Comparison of ENCODE assay signal across 10 cellular contexts in the genomic region with DNA sequence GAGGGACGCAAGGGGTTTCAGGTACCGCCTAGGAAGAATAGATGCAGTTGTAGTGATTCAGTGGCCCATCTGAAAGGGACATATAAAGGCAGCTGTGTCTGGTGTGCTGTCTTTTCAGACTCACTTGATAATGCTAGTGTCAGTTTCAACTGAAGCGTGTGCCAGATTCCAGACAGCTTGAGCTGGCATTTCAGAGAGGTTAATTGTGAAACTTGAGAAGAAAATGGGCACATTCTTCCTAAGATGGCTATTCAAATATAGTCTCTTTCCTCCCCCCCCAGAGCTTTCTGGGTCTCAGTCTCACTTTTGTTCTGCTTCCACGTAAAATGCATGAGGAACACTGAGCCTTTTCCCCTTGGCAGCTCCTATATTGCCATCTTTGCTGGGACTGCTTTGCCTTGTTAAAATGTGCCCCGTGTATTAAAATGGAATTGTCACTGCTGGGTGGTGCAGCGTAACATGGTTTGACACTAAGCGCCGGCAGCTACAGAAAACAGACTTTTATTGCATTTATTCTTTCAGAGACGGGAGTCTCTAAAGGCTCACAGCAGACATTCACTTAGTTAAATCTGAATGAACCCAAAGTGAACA.
DNase-seq lines count a peak whose midpoint lies in the region; ATAC-seq and TF ChIP-seq lines count a peak whose summit lies in the region.
"Had no signal": no experiment of that assay in that cellular context is flagged by ENCODE, and none has a peak within 500 bp of the region (broad histone marks: within the 10 kb centered on the region; RNA-seq: fewer than 3 reads in every experiment).

No MANE protein-coding gene starts in this region.

- no peaks in the 10 kb centered on the region for H3K9me3 ChIP-seq in IMR-90 (ENCODE audit: control insufficient read depth, insufficient read depth, low read length)
- no peaks in the 10 kb centered on the region for H3K9me3 ChIP-seq in SK-N-SH
- H3K9me3 ChIP-seq in left ventricle myocardium inferior (replicated peaks): no peaks in the 10 kb centered on the region
- no peaks in the 10 kb centered on the region for H3K9me3 ChIP-seq in skeletal muscle tissue (ENCODE audit: control insufficient read depth in 3 of 3, low read length in 3 of 3)

- H3F3A ChIP-seq in SK-N-SH (replicated peaks; ENCODE audit: insufficient read depth): peaks cover 26% of the 10 kb centered on the region

- H3K9ac ChIP-seq in IMR-90 (ENCODE audit: low read depth, low read length) (0 out of 2 replicates have a peak overlapping the region, but pooled peaks have one; percentile 22), SK-N-SH (peak overlapping the region; percentile 41), skeletal muscle tissue (ENCODE audit: low read depth in 1 of 3, low read length in 3 of 3) (peak overlapping the region; percentile 29 to 73 (median 63))

- no peak for TF ChIP-seq POLR2A in IMR-90 (IDR thresholded peaks at IDR 0.05; ENCODE audit: low read depth, low read length)

- H3K9me1 ChIP-seq in IMR-90 (ENCODE audit: insufficient read depth, low read length): peaks cover 6% of the 10 kb centered on the region

- H3K27me3 ChIP-seq in IMR-90 (ENCODE audit: control insufficient read depth, insufficient read depth, low read length): no peaks in the 10 kb centered on the region
- H3K27me3 ChIP-seq in SK-N-SH (ENCODE audit: insufficient read depth): no peaks in the 10 kb centered on the region
- no peaks in the 10 kb centered on the region for H3K27me3 ChIP-seq in left ventricle myocardium inferior (ENCODE audit: low read depth)
- no peaks in the 10 kb centered on the region for H3K27me3 ChIP-seq in skeletal muscle tissue (ENCODE audit: control insufficient read depth in 3 of 3, insufficient read depth in 3 of 3, low read length in 3 of 3)

- peak overlapping the region; percentile 90 for H2BK5ac ChIP-seq in IMR-90 (ENCODE audit: low read depth, low read length, poor library complexity, severe bottlenecking)

- 89% methylated on average over 5 of the region's 9 CpGs; no CpG with 5 or more reads in 1 of the 2 experiments for WGBS in IMR-90 (ENCODE audit: extremely low coverage in 2 of 2, insufficient read length in 1 of 2), 2 experiments
- WGBS in SK-N-SH (ENCODE audit: low lambda C conversion rate): 56% methylated on average over 9 of the region's 9 CpGs

- no peak for TF ChIP-seq RAD21 in IMR-90 (IDR thresholded peaks at IDR 0.05; ENCODE audit: low read length)
- no peak for TF ChIP-seq RAD21 in SK-N-SH (IDR thresholded peaks at IDR 0.05; ENCODE audit: low read length)

- peak overlapping the region; percentile 83 for H4K91ac ChIP-seq in IMR-90 (ENCODE audit: insufficient read depth, low read depth, low read length)

- DNase-seq in IMR-90 (peak; percentile 21), SK-N-SH (peak; percentile 10), left ventricle myocardium inferior (no peak), NOMO-1 treated with dmso at 0.1 percent for 144 hours (lab: John Stamatoyannopoulos, UW; ENCODE audit: unreplicated experiment) (no peak), GM20000 (ENCODE audit: low spot score) (no peak)
- DNase-seq: activated naive CD8-positive, alpha-beta T cell treated with anti-CD3 and anti-CD28 coated beads, Interleukin-2, amount 10 ng/mL, durations not matched to agents 7 days and 5 days had no signal

- H4K20me1 ChIP-seq in IMR-90 (ENCODE audit: insufficient read depth, low read length): no peaks in the 10 kb centered on the region
- no peaks in the 10 kb centered on the region for H4K20me1 ChIP-seq in SK-N-SH (ENCODE audit: insufficient read depth)

- H3K4me3 ChIP-seq in IMR-90 (ENCODE audit: insufficient read depth, low read depth, low read length): no peak overlapping the region
- H3K4me3 ChIP-seq in SK-N-SH (ENCODE audit: low read depth in 2 of 2, low read length in 1 of 2): no peak overlapping the region
- H3K4me3 ChIP-seq in left ventricle myocardium inferior: peak overlapping the region; percentile 32
- peak overlapping the region; percentile 6 to 58 (median 52) for H3K4me3 ChIP-seq in skeletal muscle tissue (ENCODE audit: low read length in 3 of 3)
- H3K4me3 ChIP-seq: SK-N-MC had no signal

- no peaks in the 10 kb centered on the region for H3K9me3 Mint-ChIP-seq in stimulated activated memory B cell treated with anti-CD40 and anti-IgM and Interleukin-4, amounts not matched to agents 10 μg/mL and 1 μg/mL and 100 μg/mL, for 72 hours
- H3K9me3 Mint-ChIP-seq: activated naive CD8-positive, alpha-beta T cell treated with anti-CD3 and anti-CD28 coated beads, Interleukin-2, amount 10 ng/mL, durations not matched to agents 7 days and 5 days had no signal

- H4K8ac ChIP-seq in IMR-90 (ENCODE audit: low read depth in 2 of 2, low read length in 2 of 2): peak overlapping the region; percentile 56 to 84; a peak in 3 of 4 replicates

- H3K27ac ChIP-seq in IMR-90 (ENCODE audit: insufficient read depth, low read length) (peak overlapping the region; percentile 65), SK-N-SH (ENCODE audit: low read depth in 2 of 2, low read length in 1 of 2) (peak overlapping the region; percentile 70 to 93), left ventricle myocardium inferior (replicated peaks) (peak overlapping the region; percentile 81), skeletal muscle tissue (ENCODE audit: low read depth, low read length) (peak overlapping the region; percentile 72)
- H3K27ac ChIP-seq: SK-N-MC had no signal

- H3K36me3 Mint-ChIP-seq in stimulated activated memory B cell treated with anti-CD40 and anti-IgM and Interleukin-4, amounts not matched to agents 10 μg/mL and 1 μg/mL and 100 μg/mL, for 72 hours: no peaks in the 10 kb centered on the region
- H3K36me3 Mint-ChIP-seq: activated naive CD8-positive, alpha-beta T cell treated with anti-CD3 and anti-CD28 coated beads, Interleukin-2, amount 10 ng/mL, durations not matched to agents 7 days and 5 days had no signal

- no peak overlapping the region for H3K27ac Mint-ChIP-seq in stimulated activated memory B cell treated with anti-CD40 and anti-IgM and Interleukin-4, amounts not matched to agents 10 μg/mL and 1 μg/mL and 100 μg/mL, for 72 hours
- H3K27ac Mint-ChIP-seq: activated naive CD8-positive, alpha-beta T cell treated with anti-CD3 and anti-CD28 coated beads, Interleukin-2, amount 10 ng/mL, durations not matched to agents 7 days and 5 days had no signal

- no peaks in the 10 kb centered on the region for H3K9me2 ChIP-seq in SK-N-SH

- CTCF ChIA-PET in IMR-90 (lab: Yijun Ruan, JAX): interaction anchor here (0.6 to 0.7 kb wide), 2 partner anchors 86 to 279 kb away, joined by 3 to 5 read pairs; no protein-coding TSS in a partner anchor
- CTCF ChIA-PET in SK-N-SH (lab: Yijun Ruan, JAX): interaction anchor here (0.8 to 1.6 kb wide), 5 partner anchors 16 to 843 kb away, joined by 3 to 4 read pairs (median 3); no protein-coding TSS in a partner anchor

- in situ Hi-C loops in IMR-90 (cut with MboI; ENCODE audit: low sequenced_read_pairs): loop anchor here (10.0 kb wide), 2 partner anchors 475 to 845 kb away; a partner anchor contains a TSS

- H3K23ac ChIP-seq in IMR-90 (ENCODE audit: low read depth, low read length): peak overlapping the region; percentile 90

- H3K79me1 ChIP-seq in IMR-90 (ENCODE audit: low read depth in 1 of 2, low read length in 2 of 2): peaks cover 8 to 19% of the 10 kb centered on the region in 2 experiments

- peak overlapping the region; percentile 92 for H4K5ac ChIP-seq in IMR-90 (ENCODE audit: low read depth, low read length)

- H3K4me3 Mint-ChIP-seq in stimulated activated memory B cell treated with anti-CD40 and anti-IgM and Interleukin-4, amounts not matched to agents 10 μg/mL and 1 μg/mL and 100 μg/mL, for 72 hours: no peak overlapping the region
- H3K4me3 Mint-ChIP-seq: activated naive CD8-positive, alpha-beta T cell treated with anti-CD3 and anti-CD28 coated beads, Interleukin-2, amount 10 ng/mL, durations not matched to agents 7 days and 5 days had no signal

- H2AK9ac ChIP-seq in IMR-90 (replicated peaks; ENCODE audit: low read depth, low read length, poor library complexity): peak overlapping the region; percentile 49

- peak overlapping the region; percentile 93 for H2BK120ac ChIP-seq in IMR-90 (ENCODE audit: low read depth, low read length)

- H3K4me1 Mint-ChIP-seq in stimulated activated memory B cell treated with anti-CD40 and anti-IgM and Interleukin-4, amounts not matched to agents 10 μg/mL and 1 μg/mL and 100 μg/mL, for 72 hours: no peaks in the 10 kb centered on the region
- H3K4me1 Mint-ChIP-seq: activated naive CD8-positive, alpha-beta T cell treated with anti-CD3 and anti-CD28 coated beads, Interleukin-2, amount 10 ng/mL, durations not matched to agents 7 days and 5 days had no signal

- H3K4ac ChIP-seq in IMR-90 (ENCODE audit: low read depth, low read length): peak overlapping the region; percentile 89

- H2AFZ ChIP-seq in IMR-90 (replicated peaks; ENCODE audit: low read length, poor library complexity) (no peak overlapping the region), SK-N-SH (ENCODE audit: low read depth) (no peak overlapping the region)

- H3K79me2 ChIP-seq in SK-N-SH (ENCODE audit: insufficient read depth): peaks cover 12% of the 10 kb centered on the region

- 0 out of 4 replicates have a peak, but pooled peaks of 1 of the 2 experiments have one; percentile 17 for TF ChIP-seq EP300 in SK-N-SH (IDR thresholded peaks at IDR 0.05; ENCODE audit: borderline replicate concordance in 1 of 2, low read depth in 1 of 2, low read length in 1 of 2)

- peak overlapping the region; percentile 67; the same call in 1 of the 3 replicates for H2BK15ac ChIP-seq in IMR-90 (ENCODE audit: low read depth, low read length)

- H3K18ac ChIP-seq in IMR-90 (ENCODE audit: low read depth, low read length): peak overlapping the region; percentile 92

- BruUV-seq in IMR-90 (replicated peaks; lab: Mats Ljungman, UMichigan): no TSS peak

- peak overlapping the region; percentile 90 for H3K14ac ChIP-seq in IMR-90 (replicated peaks; ENCODE audit: low read depth, low read length)

- intact Hi-C loops in IMR-90 (cut with micrococcal nuclease) (loop anchor here (5.0 to 10.0 kb wide), 3 partner anchors 135 to 905 kb away; no protein-coding TSS in a partner anchor), left ventricle myocardium inferior (cut with micrococcal nuclease) (loop anchor here (5.0 to 10.0 kb wide), 5 partner anchors 235 to 1095 kb away; a partner anchor contains a TSS)

- H3K4me2 ChIP-seq in IMR-90 (ENCODE audit: low read depth, low read length) (peak overlapping the region; percentile 72), SK-N-SH (peak overlapping the region; percentile 47)

- dilution Hi-C loops in IMR-90 (cut with HindIII; ENCODE audit: low sequenced_read_pairs, unreplicated experiment): no loop called here

- no peaks in the 10 kb centered on the region for H3K27me3 Mint-ChIP-seq in stimulated activated memory B cell treated with anti-CD40 and anti-IgM and Interleukin-4, amounts not matched to agents 10 μg/mL and 1 μg/mL and 100 μg/mL, for 72 hours

- peak overlapping the region; percentile 41 for H3K56ac ChIP-seq in IMR-90 (ENCODE audit: extremely low read depth, insufficient read depth, low read length)

- H2AK5ac ChIP-seq in IMR-90 (ENCODE audit: low read depth, low read length): peak overlapping the region; percentile 66

- ATAC-seq in IMR-90 (ENCODE audit: low read depth) (no peak), GM19023 (IDR thresholded peaks at IDR 0.05; ENCODE audit: unreplicated experiment) (no peak)
- no peak for ATAC-seq in stimulated activated memory B cell treated with anti-CD40 and anti-IgM and Interleukin-4, amounts not matched to agents 10 μg/mL and 1 μg/mL and 100 μg/mL, for 72 hours

- peaks cover 21% of the 10 kb centered on the region for H3K4me1 ChIP-seq in IMR-90 (ENCODE audit: control insufficient read depth, insufficient read depth, low read length)
- peaks cover 36 to 60% of the 10 kb centered on the region in 2 experiments for H3K4me1 ChIP-seq in SK-N-SH (ENCODE audit: control insufficient read depth in 1 of 2, insufficient read depth in 2 of 2, low read depth in 1 of 2, low read length in 1 of 2)
- H3K4me1 ChIP-seq in left ventricle myocardium inferior: peaks cover 64% of the 10 kb centered on the region
- peaks cover 12 to 21% (median 17%) of the 10 kb centered on the region in 3 donors for H3K4me1 ChIP-seq in skeletal muscle tissue (ENCODE audit: control insufficient read depth in 3 of 3, insufficient read depth in 3 of 3, low read length in 3 of 3)

- no peaks in the 10 kb centered on the region for H3K36me3 ChIP-seq in IMR-90 (ENCODE audit: control insufficient read depth, insufficient read depth, low read length)
- H3K36me3 ChIP-seq in SK-N-SH (replicated peaks in 1 of 2; ENCODE audit: control insufficient read depth in 1 of 2, insufficient read depth in 2 of 2, low read length in 1 of 2): peaks cover 6 to 8% of the 10 kb centered on the region in 2 experiments
- H3K36me3 ChIP-seq in left ventricle myocardium inferior: no peaks in the 10 kb centered on the region
- H3K36me3 ChIP-seq in skeletal muscle tissue (ENCODE audit: control insufficient read depth in 3 of 3, insufficient read depth in 3 of 3, low read length in 3 of 3): no peaks in the 10 kb centered on the region

- POLR2A ChIA-PET in IMR-90 (lab: Charles Lee; ENCODE audit: unreplicated experiment) (no interaction called here), SK-N-SH (lab: Yijun Ruan, JAX) (interaction anchor here (1.5 kb wide), 1 partner anchor 117 kb away, joined by 5 read pairs; no protein-coding TSS in a partner anchor)

- TF ChIP-seq CTCF in IMR-90 (conservative IDR thresholded peaks at IDR 0.05; ENCODE audit: low read depth, low read length) (no peak), SK-N-SH (IDR thresholded peaks at IDR 0.05) (no peak), left ventricle myocardium inferior (IDR thresholded peaks at IDR 0.05; ENCODE audit: borderline replicate concordance) (no peak), GM20000 (IDR thresholded peaks at IDR 0.05; ENCODE audit: extremely low read depth, missing control alignments) (no peak)

- H2BK20ac ChIP-seq in IMR-90 (ENCODE audit: low read depth, low read length): peak overlapping the region; percentile 76

Comparison
In these comparisons a context has a peak if more than half of its experiments do, and no peak if none do; other contexts are left out.
1. DNase-seq: peak in IMR-90 (single experiment) and SK-N-SH (single experiment); none in left ventricle myocardium inferior (single experiment), NOMO-1 treated with dmso at 0.1 percent for 144 hours (single experiment) and GM20000 (single experiment).
2. H3K4me3 ChIP-seq: peak in left ventricle myocardium inferior (single experiment) and skeletal muscle tissue (3 of 3); none in IMR-90 (single experiment) and SK-N-SH (0 of 2).
3. Peak in every context shown above with its lines, with median percentiles within 50 percentile points of each other: H3K27ac ChIP-seq and H3K9ac ChIP-seq.